In the genomic region with DNA sequence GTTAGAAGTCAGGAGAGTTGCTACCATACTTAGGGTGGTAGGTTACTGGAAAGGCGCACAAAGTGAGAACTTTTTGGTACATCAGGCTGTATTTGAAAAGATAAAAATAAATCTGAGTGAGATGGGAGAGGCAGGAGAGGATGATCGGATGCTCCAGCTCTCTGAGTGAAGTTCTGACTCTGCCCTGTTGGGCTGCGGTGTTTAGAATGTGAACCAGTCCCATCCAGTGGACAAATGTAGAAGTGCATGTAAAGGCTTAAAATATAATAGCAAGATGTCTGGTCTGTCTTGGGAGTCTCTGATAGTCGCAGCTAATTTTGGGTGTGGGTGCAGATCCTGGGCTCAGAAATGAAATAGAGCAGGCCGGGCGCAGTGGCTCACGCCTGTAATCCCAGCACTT, we compare ENCODE assay signal across 8 cellular contexts. TPM values are rescaled to one million over a fixed set of nuclear protein-coding genes. Genes with fewer than 3 reads are reported as not detected.
DNase-seq lines count a peak whose midpoint lies in the region; ATAC-seq and TF ChIP-seq lines count a peak whose summit lies in the region.

No MANE protein-coding gene starts in this region.

- peak; percentile 74 for TF ChIP-seq CTCF in WI38 (IDR thresholded peaks at IDR 0.05; ENCODE audit: low read depth, low read length)

- H3K4me3 ChIP-seq in BLaER1 treated with 17β-estradiol and CSF1 and Interleukin-3, amounts not matched to agents 10 nM and 100 nM, result no peak overlapping the region
- peak overlapping the region; percentile 13; the same call in 1 of the 2 replicates for H3K4me3 ChIP-seq in WI38 (ENCODE audit: low read depth, low read length)
- H3K4me3 ChIP-seq in naive thymus-derived CD4-positive, alpha-beta T cell (ENCODE audit: low read length), result no peak overlapping the region

- peaks cover 0 to 5% (median 3%) of the 10 kb centered on the region in 5 donors for H3K27me3 Mint-ChIP-seq in naive thymus-derived CD4-positive, alpha-beta T cell

- peaks cover 0 to 4% (median 0%) of the 10 kb centered on the region in 7 donors for H3K4me1 Mint-ChIP-seq in naive thymus-derived CD4-positive, alpha-beta T cell

- peaks cover 8 to 25% (median 17%) of the 10 kb centered on the region in 10 experiments for H3K4me1 ChIP-seq in BLaER1 treated with 17β-estradiol and CSF1 and Interleukin-3, amounts not matched to agents 10 nM and 100 nM
- no peaks in the 10 kb centered on the region for H3K4me1 ChIP-seq in naive thymus-derived CD4-positive, alpha-beta T cell (ENCODE audit: control insufficient read depth in 2 of 2, insufficient read depth in 2 of 2, low read length in 2 of 2)

- CTCF ChIA-PET in naive thymus-derived CD4-positive, alpha-beta T cell (lab: Charles Lee), result interaction anchor here (0.5 to 3.1 kb wide), 6 partner anchors 8 to 644 kb away, joined by 3 to 17 read pairs (median 4); no protein-coding TSS in a partner anchor

- no peaks in the 10 kb centered on the region for H4K20me1 ChIP-seq in BLaER1 treated with 17β-estradiol and CSF1 and Interleukin-3, amounts not matched to agents 10 nM and 100 nM

- peak; percentile 90 for ATAC-seq in GM18505 (IDR thresholded peaks at IDR 0.05; ENCODE audit: unreplicated experiment)
- peak; percentile 96 for ATAC-seq in HG02852 (IDR thresholded peaks at IDR 0.05; ENCODE audit: unreplicated experiment)
- peak; percentile 92 for ATAC-seq in esophagus mucosa
- ATAC-seq in naive thymus-derived CD4-positive, alpha-beta T cell, result peak; percentile 96

- DNase-seq in NCI-H2081 (lab: John Stamatoyannopoulos, UW) (peak; percentile 10 to 54), ureter (ENCODE audit: low spot score) (no peak)
- peak in 7 of 9 donors; percentile 19 to 58 (median 51) for DNase-seq in naive thymus-derived CD4-positive, alpha-beta T cell

- intact Hi-C loops in naive thymus-derived CD4-positive, alpha-beta T cell (cut with micrococcal nuclease), result loop anchor here (1.0 to 2.0 kb wide), 4 partner anchors 35 to 267 kb away; a partner anchor contains a TSS

- peaks cover 0 to 5% (median 0%) of the 10 kb centered on the region in 5 donors for H3K36me3 Mint-ChIP-seq in naive thymus-derived CD4-positive, alpha-beta T cell

- peak overlapping the region in 6 of 11 experiments; percentile 4 to 29 (median 26); a peak in 4 of 22 replicates for H3K4me2 ChIP-seq in BLaER1 treated with 17β-estradiol and CSF1 and Interleukin-3, amounts not matched to agents 10 nM and 100 nM

- H3K27ac Mint-ChIP-seq in naive thymus-derived CD4-positive, alpha-beta T cell, result no peak overlapping the region

- POLR2A ChIA-PET in naive thymus-derived CD4-positive, alpha-beta T cell (lab: Charles Lee), result no interaction called here

- no peak overlapping the region for H3K9ac ChIP-seq in BLaER1 treated with 17β-estradiol and CSF1 and Interleukin-3, amounts not matched to agents 10 nM and 100 nM

- no peaks in the 10 kb centered on the region for H3K27me3 ChIP-seq in BLaER1 treated with 17β-estradiol and CSF1 and Interleukin-3, amounts not matched to agents 10 nM and 100 nM
- no peaks in the 10 kb centered on the region for H3K27me3 ChIP-seq in naive thymus-derived CD4-positive, alpha-beta T cell (ENCODE audit: control insufficient read depth in 2 of 2, insufficient read depth in 2 of 2, low read length in 2 of 2)

- H3K9me3 Mint-ChIP-seq in naive thymus-derived CD4-positive, alpha-beta T cell, result no peaks in the 10 kb centered on the region

- H3K36me3 ChIP-seq in BLaER1 treated with 17β-estradiol and CSF1 and Interleukin-3, amounts not matched to agents 10 nM and 100 nM, result no peaks in the 10 kb centered on the region
- no peaks in the 10 kb centered on the region for H3K36me3 ChIP-seq in naive thymus-derived CD4-positive, alpha-beta T cell (ENCODE audit: control insufficient read depth in 2 of 3, insufficient read depth in 3 of 3, low read length in 3 of 3)

- H3K27ac ChIP-seq in BLaER1 treated with 17β-estradiol and CSF1 and Interleukin-3, amounts not matched to agents 10 nM and 100 nM, result no peak overlapping the region
- no peak overlapping the region for H3K27ac ChIP-seq in naive thymus-derived CD4-positive, alpha-beta T cell (ENCODE audit: low read depth, low read length)

- H3K9me3 ChIP-seq in BLaER1 treated with 17β-estradiol and CSF1 and Interleukin-3, amounts not matched to agents 10 nM and 100 nM (replicated peaks in 1 of 11), result no peaks in the 10 kb centered on the region
- no peaks in the 10 kb centered on the region for H3K9me3 ChIP-seq in naive thymus-derived CD4-positive, alpha-beta T cell (ENCODE audit: control insufficient read depth in 2 of 3, low read length in 3 of 3)

- no peak for TF ChIP-seq POLR2A in GM18505 (IDR thresholded peaks at IDR 0.05; ENCODE audit: borderline replicate concordance, extremely low read depth, insufficient read depth, insufficient read length)

- no peak overlapping the region for H3K4me3 Mint-ChIP-seq in naive thymus-derived CD4-positive, alpha-beta T cell

RNA-seq across cellular contexts. Expression of a gene that starts 30.4 kb away (rescaled TPM):
- 1.1 TPM for total RNA-seq in esophagus mucosa
- 1 to 10 TPM in 1 of 5 experiments, under 1 TPM in 4; 0.45 to 1.1 (median 0.65) TPM for total RNA-seq in naive thymus-derived CD4-positive, alpha-beta T cell
- not detected for polyA plus RNA-seq in naive thymus-derived CD4-positive, alpha-beta T cell
- total RNA-seq in ureter, result 17.2 TPM

RNA-seq across cellular contexts. Expression of a gene that starts 35.3 kb away (rescaled TPM):
- 114 TPM for total RNA-seq in esophagus mucosa
- 10 to 100 TPM; 15.3 to 65.9 (median 23.6) TPM for total RNA-seq in naive thymus-derived CD4-positive, alpha-beta T cell
- 10 to 100 TPM; 52.6 to 79.6 TPM for polyA plus RNA-seq in naive thymus-derived CD4-positive, alpha-beta T cell
- total RNA-seq in ureter, result 182 TPM

RNA-seq across cellular contexts. Expression of a gene that starts 36.1 kb away (rescaled TPM):
- total RNA-seq in esophagus mucosa (not detected), ureter (not detected)
- total RNA-seq in naive thymus-derived CD4-positive, alpha-beta T cell, result not detected
- polyA plus RNA-seq in naive thymus-derived CD4-positive, alpha-beta T cell, result not detected
